In the genomic region with DNA sequence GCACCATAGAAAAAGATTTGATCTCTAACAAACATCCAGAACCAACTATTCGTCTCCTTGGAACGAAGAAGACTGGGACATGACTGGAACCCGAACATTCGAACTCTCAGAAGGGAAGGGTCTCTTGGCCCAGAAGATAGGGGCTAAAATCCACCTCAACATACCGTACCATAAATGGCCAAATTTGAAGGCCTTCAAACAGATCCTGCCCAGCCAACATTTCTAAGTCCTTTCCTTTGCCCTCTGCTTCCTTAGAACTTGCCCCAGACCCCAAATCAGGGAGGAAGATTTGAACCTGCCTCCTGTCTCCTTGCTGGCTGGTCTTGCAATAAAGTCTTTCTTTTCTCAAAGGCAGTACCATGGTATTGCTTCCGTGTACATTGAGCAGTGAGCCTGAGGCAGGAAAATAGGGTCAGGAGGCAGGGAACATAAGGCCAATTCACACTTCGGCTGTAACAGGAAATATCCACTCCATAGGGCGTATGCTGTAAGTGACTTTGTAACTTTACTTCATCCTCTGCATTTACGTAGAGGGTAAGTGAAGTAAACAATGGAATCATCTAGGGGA, we compare ENCODE assay signal across 14 cellular contexts. TPM values are rescaled to one million over a fixed set of nuclear protein-coding genes. Genes with fewer than 3 reads are reported as not detected.
DNase-seq lines count a peak whose midpoint lies in the region; ATAC-seq and TF ChIP-seq lines count a peak whose summit lies in the region.
"Had no signal": no experiment of that assay in that cellular context is flagged by ENCODE, and none has a peak within 500 bp of the region (broad histone marks: within the 10 kb centered on the region; RNA-seq: fewer than 3 reads in every experiment).

No MANE protein-coding gene starts in this region.

- H3K9me3 Mint-ChIP-seq in T-helper 1 cell treated with Interleukin-12 subunit alpha and Interleukin-12 subunit beta and Interleukin-4 antibody, amounts not matched to agents 30 μg/mL and 1 μg/mL, for 36 hours = no peaks in the 10 kb centered on the region
- no peaks in the 10 kb centered on the region for H3K9me3 Mint-ChIP-seq in activated T-helper 17 cell treated with anti-CD3 and anti-CD28 coated beads, Interleukin-2, amount 50 U/mL, for 72 hours

- no peaks in the 10 kb centered on the region for H3K36me3 ChIP-seq in right lobe of liver
- no peaks in the 10 kb centered on the region for H3K36me3 ChIP-seq in subcutaneous abdominal adipose tissue (ENCODE audit: control insufficient read depth in 5 of 5, insufficient read depth in 5 of 5, low read length in 5 of 5)
- H3K36me3 ChIP-seq: brain microvascular endothelial cell had no signal

- H3K9ac ChIP-seq in subcutaneous abdominal adipose tissue (ENCODE audit: low read length in 5 of 5) = no peak overlapping the region

- TF ChIP-seq POLR2A in right lobe of liver (IDR thresholded peaks at IDR 0.05) = peak; percentile 26

- H3K27me3 Mint-ChIP-seq in T-helper 1 cell treated with Interleukin-12 subunit alpha and Interleukin-12 subunit beta and Interleukin-4 antibody, amounts not matched to agents 30 μg/mL and 1 μg/mL, for 36 hours (ENCODE audit: low read depth) = peaks cover 61% of the 10 kb centered on the region
- peaks cover 4% of the 10 kb centered on the region for H3K27me3 Mint-ChIP-seq in activated T-helper 17 cell treated with anti-CD3 and anti-CD28 coated beads, Interleukin-2, amount 50 U/mL, for 72 hours

- peaks cover 3% of the 10 kb centered on the region for H3K4me1 Mint-ChIP-seq in T-helper 1 cell treated with Interleukin-12 subunit alpha and Interleukin-12 subunit beta and Interleukin-4 antibody, amounts not matched to agents 30 μg/mL and 1 μg/mL, for 36 hours (ENCODE audit: low read depth)
- peaks cover 8% of the 10 kb centered on the region for H3K4me1 Mint-ChIP-seq in activated T-helper 17 cell treated with anti-CD3 and anti-CD28 coated beads, Interleukin-2, amount 50 U/mL, for 72 hours

- H3K27ac ChIP-seq in right lobe of liver (peak overlapping the region in 2 of 3 donors; percentile 6 to 15), subcutaneous abdominal adipose tissue (ENCODE audit: low read depth, low read length) (peak overlapping the region; percentile 97)
- H3K27ac ChIP-seq: brain microvascular endothelial cell, HL-60 had no signal

- H3K4me1 ChIP-seq in right lobe of liver (peaks cover 0 to 14% (median under 1%) of the 10 kb centered on the region in 4 donors), subcutaneous abdominal adipose tissue (ENCODE audit: control insufficient read depth in 5 of 5, insufficient read depth in 5 of 5, low read length in 5 of 5) (peaks cover 19 to 32% (median 27%) of the 10 kb centered on the region in 5 donors)

- no peak for ATAC-seq in activated T-helper 17 cell treated with anti-CD3 and anti-CD28 coated beads, Interleukin-2, amount 50 U/mL, for 72 hours (replicated peaks)
- ATAC-seq in right lobe of liver = no peak

- intact Hi-C loops in right lobe of liver (cut with DNase I) = no loop called here

- H3K36me3 Mint-ChIP-seq in T-helper 1 cell treated with Interleukin-12 subunit alpha and Interleukin-12 subunit beta and Interleukin-4 antibody, amounts not matched to agents 30 μg/mL and 1 μg/mL, for 36 hours (ENCODE audit: low read depth) = no peaks in the 10 kb centered on the region
- peaks cover 4% of the 10 kb centered on the region for H3K36me3 Mint-ChIP-seq in activated T-helper 17 cell treated with anti-CD3 and anti-CD28 coated beads, Interleukin-2, amount 50 U/mL, for 72 hours (ENCODE audit: low read depth)

- H3K27me3 ChIP-seq in right lobe of liver (no peaks in the 10 kb centered on the region), subcutaneous abdominal adipose tissue (ENCODE audit: control insufficient read depth in 5 of 5, insufficient read depth in 4 of 5, low read length in 5 of 5) (peaks cover 0 to 6% (median 0%) of the 10 kb centered on the region in 5 donors)
- H3K27me3 ChIP-seq: brain microvascular endothelial cell had no signal

- DNase-seq in T-helper 1 cell (no peak), right lobe of liver (peak in 1 of 3 donors; percentile 10), globus pallidus (ENCODE audit: low spot score) (no peak), 8988T (no peak)
- DNase-seq in activated CD4-positive, alpha-beta T cell treated with anti-CD3 and anti-CD28 coated beads for 4 hours = no peak
- DNase-seq: ACHN; activated CD4-positive, alpha-beta T cell treated with anti-CD3 and anti-CD28 coated beads, Interleukin-2, amount 50 U/mL, for 48 hours; brain microvascular endothelial cell; midbrain; NCI-H1694 had no signal

- no peak overlapping the region for H3K27ac Mint-ChIP-seq in T-helper 1 cell treated with Interleukin-12 subunit alpha and Interleukin-12 subunit beta and Interleukin-4 antibody, amounts not matched to agents 30 μg/mL and 1 μg/mL, for 36 hours
- no peak overlapping the region for H3K27ac Mint-ChIP-seq in activated T-helper 17 cell treated with anti-CD3 and anti-CD28 coated beads, Interleukin-2, amount 50 U/mL, for 72 hours

- peak overlapping the region; percentile 11 for H3K4me3 Mint-ChIP-seq in T-helper 1 cell treated with Interleukin-12 subunit alpha and Interleukin-12 subunit beta and Interleukin-4 antibody, amounts not matched to agents 30 μg/mL and 1 μg/mL, for 36 hours
- peak overlapping the region; percentile 75 for H3K4me3 Mint-ChIP-seq in activated T-helper 17 cell treated with anti-CD3 and anti-CD28 coated beads, Interleukin-2, amount 50 U/mL, for 72 hours

- H3K4me3 ChIP-seq in right lobe of liver = no peak overlapping the region
- no peak overlapping the region for H3K4me3 ChIP-seq in subcutaneous abdominal adipose tissue (ENCODE audit: low read depth in 1 of 5, low read length in 5 of 5)

- 74% methylated on average over 4 of the region's 9 CpGs for WGBS in right lobe of liver (ENCODE audit: insufficient coverage, low coverage, low lambda C conversion rate, missing lambda C conversion rate)

- H3K9me3 ChIP-seq in right lobe of liver (no peaks in the 10 kb centered on the region), subcutaneous abdominal adipose tissue (ENCODE audit: control insufficient read depth in 5 of 5, low read length in 5 of 5) (no peaks in the 10 kb centered on the region)

- no peak for TF ChIP-seq CTCF in right lobe of liver (IDR thresholded peaks at IDR 0.05)

RNA-seq across cellular contexts. Expression of gene PXDC1, which starts 1.8 kb away (rescaled TPM):
- 1 to 10 TPM; 5.5 to 8.3 TPM for total RNA-seq in activated T-helper 17 cell treated with anti-CD3 and anti-CD28 coated beads, Interleukin-2, amount 50 U/mL, for 72 hours
- 100 to 1,000 TPM in 3 of 6 experiments, 10 to 100 TPM in 3; 50.5 to 250 (median 97.5) TPM for total RNA-seq in right lobe of liver

Comparison
In these comparisons a context has a peak if more than half of its experiments do, and no peak if none do; other contexts are left out.
1. RNA of gene PXDC1, which starts 1.8 kb away (total RNA-seq): 50.5 to 250 TPM in right lobe of liver; 5.5 to 8.3 TPM in activated T-helper 17 cell treated with anti-CD3 and anti-CD28 coated beads, Interleukin-2, amount 50 U/mL, for 72 hours; every median in the first group is over 4 times any median in the second.